ENCODE assay signal across 34 cellular contexts in genomic region chr22:42446151-42446550, GRCh38. TPM values are rescaled to one million over a fixed set of nuclear protein-coding genes. Genes with fewer than 3 reads are reported as not detected.
"Had no signal": no experiment of that assay in that cellular context is flagged by ENCODE, and none has a peak within 500 bp of the region (broad histone marks: within the 10 kb centered on the region; RNA-seq: fewer than 3 reads in every experiment).

No MANE protein-coding gene starts in this region.

- DNase-seq: activated B cell treated with CpG ODN at 0.5 μM for 24 hours; activated CD4-positive, alpha-beta memory T cell treated with anti-CD3 and anti-CD28 coated beads, Interleukin-2, amount 10 ng/mL, durations not matched to agents 7 days and 5 days; activated CD4-positive, alpha-beta T cell treated with anti-CD3 and anti-CD28 coated beads for 48 hours; activated CD8-positive, alpha-beta memory T cell treated with anti-CD3 and anti-CD28 coated beads, Interleukin-2, amount 50 U/mL, for 48 hours; activated gamma-delta T cell; activated naive CD4-positive, alpha-beta T cell; activated naive CD4-positive, alpha-beta T cell treated with anti-CD3 and anti-CD28 coated beads, Interleukin-2, amount 10 ng/mL, durations not matched to agents 7 days and 5 days; activated naive CD8-positive, alpha-beta T cell treated with anti-CD3 and anti-CD28 coated beads, Interleukin-2, amount 10 ng/mL, durations not matched to agents 7 days and 5 days; activated T-cell treated with anti-CD3 and anti-CD28 coated beads for 4 hours; activated T-cell treated with anti-CD3 and anti-CD28 coated beads, Interleukin-2, amount 50 U/mL, for 24 hours; activated T-cell treated with anti-CD3 and anti-CD28 coated beads, Interleukin-2, amount 50 U/mL, for 72 hours; central memory CD4-positive, alpha-beta T cell; cerebellar nuclear complex; cortex of kidney; dermis blood vessel endothelial cell; effector CD4-positive, alpha-beta T cell; effector memory CD8-positive, alpha-beta T cell; erythroblast; foreskin keratinocyte; gastrocnemius medialis; glutamatergic neuron; heart left ventricle; T-helper 1 cell; T-helper 17 cell; T1000; WERI-Rb-1 had no signal

- H3K27me3 Mint-ChIP-seq: activated T-cell treated with anti-CD3 and anti-CD28 coated beads, Interleukin-2, amount 50 U/mL, for 24 hours had no signal

- H3K36me3 Mint-ChIP-seq: activated naive CD4-positive, alpha-beta T cell treated with anti-CD3 and anti-CD28 coated beads, Interleukin-2, amount 10 ng/mL, durations not matched to agents 7 days and 5 days; activated naive CD4-positive, alpha-beta T cell treated with anti-CD3 and anti-CD28 coated beads, Interleukin-2, amount 50 U/mL, for 72 hours; activated naive CD8-positive, alpha-beta T cell treated with anti-CD3 and anti-CD28 coated beads, Interleukin-2, amount 10 ng/mL, durations not matched to agents 7 days and 5 days; brain had no signal

- H3K27ac Mint-ChIP-seq: activated CD4-positive, alpha-beta memory T cell treated with anti-CD3 and anti-CD28 coated beads, Interleukin-2, amount 10 ng/mL, durations not matched to agents 7 days and 5 days; activated naive CD4-positive, alpha-beta T cell treated with anti-CD3 and anti-CD28 coated beads, Interleukin-2, amount 10 ng/mL, durations not matched to agents 7 days and 5 days; activated naive CD4-positive, alpha-beta T cell treated with anti-CD3 and anti-CD28 coated beads, Interleukin-2, amount 50 U/mL, for 72 hours; activated naive CD8-positive, alpha-beta T cell treated with anti-CD3 and anti-CD28 coated beads, Interleukin-2, amount 10 ng/mL, durations not matched to agents 7 days and 5 days; activated T-cell treated with anti-CD3 and anti-CD28 coated beads, Interleukin-2, amount 50 U/mL, for 24 hours; activated T-cell treated with anti-CD3 and anti-CD28 coated beads, Interleukin-2, amount 50 U/mL, for 72 hours; T-helper 2 cell treated with Interferon-gamma antibody and Interleukin-4, amounts not matched to agents 5 μg/mL and 100 μg/mL, for 36 hours had no signal

- ATAC-seq: activated CD4-positive, CD25-positive, alpha-beta regulatory T cell treated with anti-CD3 and anti-CD28 coated beads, Interleukin-2, amount 50 U/mL, for 24 hours; activated naive CD4-positive, alpha-beta T cell treated with anti-CD3 and anti-CD28 coated beads, Interleukin-2, amount 50 U/mL, for 72 hours; activated T-cell treated with anti-CD3 and anti-CD28 coated beads, Interleukin-2, amount 50 U/mL, for 72 hours; effector memory CD8-positive, alpha-beta T cell; foreskin keratinocyte; gastrocnemius medialis; heart left ventricle; T-helper 17 cell had no signal

- H3K9me3 Mint-ChIP-seq: activated B cell treated with CpG ODN at 0.5 μM for 24 hours; activated CD4-positive, alpha-beta memory T cell treated with anti-CD3 and anti-CD28 coated beads, Interleukin-2, amount 10 ng/mL, durations not matched to agents 7 days and 5 days; activated naive CD4-positive, alpha-beta T cell treated with anti-CD3 and anti-CD28 coated beads, Interleukin-2, amount 10 ng/mL, durations not matched to agents 7 days and 5 days; activated naive CD4-positive, alpha-beta T cell treated with anti-CD3 and anti-CD28 coated beads, Interleukin-2, amount 50 U/mL, for 72 hours; activated naive CD8-positive, alpha-beta T cell treated with anti-CD3 and anti-CD28 coated beads, Interleukin-2, amount 10 ng/mL, durations not matched to agents 7 days and 5 days; activated T-cell treated with anti-CD3 and anti-CD28 coated beads, Interleukin-2, amount 50 U/mL, for 24 hours; activated T-cell treated with anti-CD3 and anti-CD28 coated beads, Interleukin-2, amount 50 U/mL, for 72 hours; effector memory CD8-positive, alpha-beta T cell; T-helper 2 cell treated with Interferon-gamma antibody and Interleukin-4, amounts not matched to agents 5 μg/mL and 100 μg/mL, for 36 hours had no signal

- H3K9me3 ChIP-seq: ascending aorta, breast epithelium, esophagus muscularis mucosa, gastrocnemius medialis had no signal

- H3K27me3 ChIP-seq: ascending aorta, breast epithelium, cardiac muscle cell, esophagus muscularis mucosa, foreskin keratinocyte had no signal

- H3K4me3 Mint-ChIP-seq: activated B cell treated with CpG ODN at 0.5 μM for 24 hours; activated CD4-positive, alpha-beta memory T cell treated with anti-CD3 and anti-CD28 coated beads, Interleukin-2, amount 10 ng/mL, durations not matched to agents 7 days and 5 days; activated naive CD4-positive, alpha-beta T cell treated with anti-CD3 and anti-CD28 coated beads, Interleukin-2, amount 10 ng/mL, durations not matched to agents 7 days and 5 days; activated naive CD8-positive, alpha-beta T cell treated with anti-CD3 and anti-CD28 coated beads, Interleukin-2, amount 10 ng/mL, durations not matched to agents 7 days and 5 days; activated T-cell treated with anti-CD3 and anti-CD28 coated beads, Interleukin-2, amount 50 U/mL, for 24 hours; activated T-cell treated with anti-CD3 and anti-CD28 coated beads, Interleukin-2, amount 50 U/mL, for 72 hours; brain; T-helper 17 cell; T-helper 2 cell treated with Interferon-gamma antibody and Interleukin-4, amounts not matched to agents 5 μg/mL and 100 μg/mL, for 36 hours had no signal

- H3K36me3 ChIP-seq: ascending aorta, breast epithelium, cardiac muscle cell, esophagus muscularis mucosa, gastrocnemius medialis, heart left ventricle, WERI-Rb-1 had no signal

- H3K27ac ChIP-seq: ascending aorta, breast epithelium, cardiac muscle cell, esophagus muscularis mucosa, foreskin keratinocyte, gastrocnemius medialis, heart left ventricle, WERI-Rb-1 had no signal

- H3K4me3 ChIP-seq: ascending aorta, breast epithelium, cardiac muscle cell, esophagus muscularis mucosa, gastrocnemius medialis, heart left ventricle had no signal

RNA-seq across cellular contexts. Expression of gene NFAM1, which starts 13.9 kb away (rescaled TPM):
- total RNA-seq: dermis blood vessel endothelial cell, foreskin keratinocyte had no signal
